ENCODE assay signal across 19 cellular contexts in genomic region chr17:68324114-68324513, GRCh38. TPM values are rescaled to one million over a fixed set of nuclear protein-coding genes. Genes with fewer than 3 reads are reported as not detected.
A peak's percentile ranks its signal among the peaks of the same experiment; 100 is the strongest.
DNase-seq lines count a peak whose midpoint lies in the region; ATAC-seq lines count a peak whose summit lies in the region.
"Had no signal": no experiment of that assay in that cellular context is flagged by ENCODE, and none has a peak within 500 bp of the region (broad histone marks: within the 10 kb centered on the region; RNA-seq: fewer than 3 reads in every experiment).

No MANE protein-coding gene starts in this region.

- peaks cover 6% of the 10 kb centered on the region for H3K4me1 ChIP-seq in CD4-positive, CD25-positive, alpha-beta regulatory T cell (ENCODE audit: control insufficient read depth, insufficient read depth, low read length, poor library complexity, severe bottlenecking)
- H3K4me1 ChIP-seq in trophoblast cell (ENCODE audit: control insufficient read depth in 1 of 2, insufficient read depth in 2 of 2, low read length in 2 of 2): peaks cover 34 to 54% of the 10 kb centered on the region in 2 experiments
- peaks cover 8% of the 10 kb centered on the region for H3K4me1 ChIP-seq in effector memory CD4-positive, alpha-beta T cell (ENCODE audit: control insufficient read depth, insufficient read depth, low read length, poor library complexity, severe bottlenecking)
- H3K4me1 ChIP-seq: Peyer's patch had no signal

- no peak for DNase-seq in CD4-positive, CD25-positive, alpha-beta regulatory T cell
- peak; percentile 17 for DNase-seq in HT1080 (ENCODE audit: low read depth)
- DNase-seq in amniotic epithelial cell (ENCODE audit: low read depth): peak; percentile 36
- DNase-seq in trophoblast cell: no peak
- no peak for DNase-seq in substantia nigra (lab: John Stamatoyannopoulos, UW)
- no peak for DNase-seq in H4 (ENCODE audit: low spot score)
- no peak for DNase-seq in effector memory CD4-positive, alpha-beta T cell
- DNase-seq in activated effector memory CD4-positive, alpha-beta T cell treated with Interleukin-2 at 50 U/mL for 16 hours: no peak
- DNase-seq: Calu3; CD8-positive, alpha-beta T cell; DMS153; NCI-H1105 treated with DMSO at 0.1 percent for 48 hours; NCI-H1694; NCI-H2081; NCI-H2171; NCI-H446; NCI-H526; Peyer's patch had no signal

- no peak overlapping the region for H3K9ac ChIP-seq in trophoblast cell (ENCODE audit: low read length)

- H3K14ac ChIP-seq in trophoblast cell (ENCODE audit: low read length): no peak overlapping the region

- H3K4me1 Mint-ChIP-seq in CD4-positive, CD25-positive, alpha-beta regulatory T cell: peaks cover 5 to 33% (median 22%) of the 10 kb centered on the region in 4 donors

- H2BK12ac ChIP-seq in trophoblast cell (ENCODE audit: low read length): peak overlapping the region; percentile 78

- H2AK5ac ChIP-seq in trophoblast cell (ENCODE audit: low read length): peak overlapping the region; percentile 9

- no peak overlapping the region for H3K4ac ChIP-seq in trophoblast cell (ENCODE audit: low read depth, low read length)

- H3K27ac ChIP-seq in CD4-positive, CD25-positive, alpha-beta regulatory T cell (ENCODE audit: insufficient read depth, low read length, poor library complexity, severe bottlenecking): no peak overlapping the region
- H3K27ac ChIP-seq in trophoblast cell (ENCODE audit: low read depth, low read length) (no peak overlapping the region), substantia nigra (ENCODE audit: low read depth, low read length, poor library complexity, severe bottlenecking) (no peak overlapping the region)
- H3K27ac ChIP-seq in effector memory CD4-positive, alpha-beta T cell (ENCODE audit: insufficient read depth, low read length, poor library complexity, severe bottlenecking): no peak overlapping the region
- H3K27ac ChIP-seq: Peyer's patch had no signal

- no peak overlapping the region for H3K4me2 ChIP-seq in trophoblast cell (ENCODE audit: low read length)

- H2BK120ac ChIP-seq in trophoblast cell (ENCODE audit: insufficient read depth, low read length, poor library complexity): peak overlapping the region; percentile 12

- H4K91ac ChIP-seq in trophoblast cell (ENCODE audit: low read depth, low read length): peak overlapping the region; percentile 29

- H3K79me2 ChIP-seq in trophoblast cell (ENCODE audit: control insufficient read depth, insufficient read depth, low read length, poor library complexity): peaks cover 5% of the 10 kb centered on the region

- H3K27me3 ChIP-seq in CD4-positive, CD25-positive, alpha-beta regulatory T cell (ENCODE audit: control insufficient read depth, insufficient read depth, low read length): no peaks in the 10 kb centered on the region
- no peaks in the 10 kb centered on the region for H3K27me3 ChIP-seq in trophoblast cell (ENCODE audit: insufficient read depth, low read length)
- H3K27me3 ChIP-seq in effector memory CD4-positive, alpha-beta T cell (replicated peaks; ENCODE audit: control insufficient read depth, insufficient read depth, low read length, poor library complexity, severe bottlenecking): no peaks in the 10 kb centered on the region
- H3K27me3 ChIP-seq: Peyer's patch had no signal

- H3K4me3 ChIP-seq in CD4-positive, CD25-positive, alpha-beta regulatory T cell (ENCODE audit: low read depth, low read length): peak overlapping the region; percentile 18
- H3K4me3 ChIP-seq in trophoblast cell (ENCODE audit: low read depth, low read length): no peak overlapping the region
- H3K4me3 ChIP-seq in effector memory CD4-positive, alpha-beta T cell (ENCODE audit: insufficient read depth, low read depth, low read length, poor library complexity, severe bottlenecking): no peak overlapping the region
- H3K4me3 ChIP-seq: Peyer's patch had no signal

- no CpG with 5 or more reads among the region's 10 CpGs for WGBS in trophoblast cell (ENCODE audit: extremely low coverage, insufficient coverage, insufficient read length)

- H4K12ac ChIP-seq in trophoblast cell (ENCODE audit: low read depth, low read length): no peak overlapping the region

- peak overlapping the region; percentile 3 for H2BK5ac ChIP-seq in trophoblast cell (ENCODE audit: low read depth, low read length, poor library complexity)

- no peaks in the 10 kb centered on the region for H3K27me3 Mint-ChIP-seq in CD4-positive, CD25-positive, alpha-beta regulatory T cell

- no peaks in the 10 kb centered on the region for H3K36me3 ChIP-seq in CD4-positive, CD25-positive, alpha-beta regulatory T cell (ENCODE audit: control insufficient read depth, insufficient read depth, low read length)
- no peaks in the 10 kb centered on the region for H3K36me3 ChIP-seq in trophoblast cell (ENCODE audit: control insufficient read depth in 1 of 2, insufficient read depth in 2 of 2, low read length in 2 of 2)
- no peaks in the 10 kb centered on the region for H3K36me3 ChIP-seq in effector memory CD4-positive, alpha-beta T cell (ENCODE audit: control insufficient read depth, insufficient read depth, low read length)
- H3K36me3 ChIP-seq: Peyer's patch had no signal

- ATAC-seq in CD4-positive, CD25-positive, alpha-beta regulatory T cell (ENCODE audit: low read depth in 2 of 2): no peak
- ATAC-seq: CD8-positive, alpha-beta T cell; SK-N-SH treated with all-trans-retinoic acid at 6 μM for 48 hours had no signal

- peak overlapping the region; percentile 15 for H3K18ac ChIP-seq in trophoblast cell (ENCODE audit: low read length)

- H3K9me3 Mint-ChIP-seq in CD4-positive, CD25-positive, alpha-beta regulatory T cell: peaks cover 0 to 2% (median 0%) of the 10 kb centered on the region in 7 donors
- H3K9me3 Mint-ChIP-seq: CD8-positive, alpha-beta T cell had no signal

- peaks cover 42% of the 10 kb centered on the region for H3K79me1 ChIP-seq in trophoblast cell (ENCODE audit: low read length)

- H3K36me3 Mint-ChIP-seq in CD4-positive, CD25-positive, alpha-beta regulatory T cell: peaks cover 8% of the 10 kb centered on the region

- H2AFZ ChIP-seq in trophoblast cell (ENCODE audit: insufficient read depth, low read length, poor library complexity): no peak overlapping the region

- H3K23ac ChIP-seq in trophoblast cell (ENCODE audit: low read length): no peak overlapping the region

- H3K9me3 ChIP-seq in CD4-positive, CD25-positive, alpha-beta regulatory T cell (ENCODE audit: control insufficient read depth in 2 of 2, low read length in 2 of 2): no peaks in the 10 kb centered on the region
- H3K9me3 ChIP-seq in trophoblast cell (ENCODE audit: insufficient read depth, low read depth, low read length): peaks cover 2% of the 10 kb centered on the region
- no peaks in the 10 kb centered on the region for H3K9me3 ChIP-seq in effector memory CD4-positive, alpha-beta T cell (ENCODE audit: control insufficient read depth, low read length)
- H3K9me3 ChIP-seq: Peyer's patch had no signal

- peak overlapping the region in 1 of 4 donors; percentile 38 for H3K4me3 Mint-ChIP-seq in CD4-positive, CD25-positive, alpha-beta regulatory T cell
- H3K4me3 Mint-ChIP-seq: CD8-positive, alpha-beta T cell had no signal

- H4K8ac ChIP-seq in trophoblast cell (ENCODE audit: low read depth, low read length): no peak overlapping the region

- H3K27ac Mint-ChIP-seq in CD4-positive, CD25-positive, alpha-beta regulatory T cell: peak overlapping the region in 1 of 3 donors; percentile 59
- H3K27ac Mint-ChIP-seq: CD8-positive, alpha-beta T cell had no signal

RNA-seq across cellular contexts. Expression of gene ARSG, which starts 32.8 kb away (rescaled TPM):
- 21.8 TPM for total RNA-seq in CD4-positive, CD25-positive, alpha-beta regulatory T cell
- 10 to 100 TPM; 10.3 to 13.7 (median 12.5) TPM for polyA plus RNA-seq in CD4-positive, CD25-positive, alpha-beta regulatory T cell
- 1.0 and 1.2 TPM in 2 replicates for total RNA-seq in HT1080 (2014; rRNA removed; shearing (Covaris generic))
- polyA plus RNA-seq in HT1080 (2015; cell fraction: cytosol; rRNA removed): 3.2 and 3.7 TPM in 2 replicates
- polyA plus RNA-seq in HT1080 (2015; cell fraction: nucleus; rRNA removed): 4.3 and 8.9 TPM in 2 replicates
- 2.8 and 3.0 TPM in 2 replicates for polyA plus RNA-seq in trophoblast cell (2013)
- 1.3 and 5.9 TPM in 2 replicates for total RNA-seq in H4 (2014; rRNA removed; shearing (Covaris generic))

RNA-seq across cellular contexts. Expression of gene SLC16A6, which starts 33.2 kb away (rescaled TPM):
- 11.5 TPM for total RNA-seq in CD4-positive, CD25-positive, alpha-beta regulatory T cell
- 1 to 10 TPM; 1.9 to 5.1 (median 3.0) TPM for polyA plus RNA-seq in CD4-positive, CD25-positive, alpha-beta regulatory T cell
- 0.16 TPM in 1 of 2 replicates, not detected in the other for total RNA-seq in HT1080 (2014; rRNA removed; shearing (Covaris generic))
- polyA plus RNA-seq in HT1080 (2015; cell fraction: cytosol; rRNA removed): 0.16 and 1.5 TPM in 2 replicates
- 0.22 and 0.26 TPM in 2 replicates for polyA plus RNA-seq in HT1080 (2015; cell fraction: nucleus; rRNA removed)
- 10.7 and 11.1 TPM in 2 replicates for polyA plus RNA-seq in trophoblast cell (2013)
- 1.2 and 2.7 TPM in 2 replicates for total RNA-seq in H4 (2014; rRNA removed; shearing (Covaris generic))

Comparison
In these comparisons a context has a peak if more than half of its experiments do, and no peak if none do; other contexts are left out.
1. DNase-seq: peak in HT1080 (single experiment) and amniotic epithelial cell (single experiment); none in CD4-positive, CD25-positive, alpha-beta regulatory T cell (0 of 3), trophoblast cell (0 of 2), substantia nigra (0 of 49), H4 (single experiment), effector memory CD4-positive, alpha-beta T cell (0 of 3) and activated effector memory CD4-positive, alpha-beta T cell treated with Interleukin-2 at 50 U/mL for 16 hours (single experiment).